Comparison of ENCODE assay signal across 9 cellular contexts in the genomic region with DNA sequence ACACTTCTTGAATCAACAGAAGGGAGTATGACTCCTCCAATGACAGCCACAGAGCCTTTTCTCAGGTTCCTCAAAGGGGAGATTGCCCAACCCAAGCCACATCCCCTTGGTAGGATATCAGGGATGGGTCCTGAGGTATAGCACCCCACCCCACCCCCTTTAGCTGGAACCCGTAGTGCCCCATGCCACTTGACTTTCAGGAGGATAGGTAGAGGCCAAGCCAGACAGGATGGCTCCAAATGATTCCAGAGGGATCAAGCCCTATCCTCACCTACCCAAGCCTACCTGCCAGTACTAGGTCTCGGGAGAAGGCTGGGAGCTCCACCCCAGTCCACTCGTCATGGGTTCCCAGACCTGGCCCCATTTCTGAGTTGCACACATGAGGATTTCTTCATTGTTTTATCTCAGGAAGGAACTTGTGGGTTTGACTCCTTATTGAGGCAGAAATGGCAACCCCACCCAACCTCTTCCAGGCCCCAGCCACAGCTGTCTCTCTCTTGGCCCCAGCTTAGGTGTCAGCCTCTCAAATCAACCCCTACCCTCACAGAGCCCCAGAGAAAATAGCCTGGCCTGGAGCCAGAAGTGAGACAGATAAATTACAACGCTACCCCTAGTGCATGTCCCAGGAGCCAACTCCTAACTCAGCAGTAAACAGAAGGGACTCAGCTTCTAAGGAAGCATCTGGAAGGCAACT. TPM values are rescaled to one million over a fixed set of nuclear protein-coding genes. Genes with fewer than 3 reads are reported as not detected.
DNase-seq lines count a peak whose midpoint lies in the region; ATAC-seq and TF ChIP-seq lines count a peak whose summit lies in the region.
"Had no signal": no experiment of that assay in that cellular context is flagged by ENCODE, and none has a peak within 500 bp of the region (broad histone marks: within the 10 kb centered on the region; RNA-seq: fewer than 3 reads in every experiment).

No MANE protein-coding gene starts in this region.

- H3K27ac ChIP-seq in left ventricle myocardium inferior (replicated peaks), result peak overlapping the region; percentile 97
- peak overlapping the region; percentile 28 to 95 (median 89) for H3K27ac ChIP-seq in transverse colon
- H3K27ac ChIP-seq: VCaP had no signal

- H3K27me3 ChIP-seq in left ventricle myocardium inferior (ENCODE audit: low read depth) (no peaks in the 10 kb centered on the region), transverse colon (no peaks in the 10 kb centered on the region)

- no peak for ATAC-seq in GM19463 (IDR thresholded peaks at IDR 0.05; ENCODE audit: unreplicated experiment)
- ATAC-seq in GM19328 (IDR thresholded peaks at IDR 0.05; ENCODE audit: unreplicated experiment), result no peak

- in situ Hi-C loops in transverse colon (cut with MboI; ENCODE audit: low pct_ligation_motif_present in 1 of 4, low pct_unique_long_range_greater_than_20kb in 1 of 4, low sequenced_read_pairs in 3 of 4), result loop anchor here in 2 of 4 donors (10.0 to 25.0 kb wide), 2 partner anchors 107 to 274 kb away; a partner anchor contains a TSS

- 50% methylated on average over 4 of the region's 4 CpGs; no CpG with 5 or more reads in 1 of the 2 donors for WGBS in transverse colon (ENCODE audit: low coverage in 1 of 2), 2 donors

- DNase-seq in activated naive CD4-positive, alpha-beta T cell treated with Interleukin-2 at 50 U/mL for 16 hours, result peak; percentile 21
- no peak for DNase-seq in activated naive CD4-positive, alpha-beta T cell treated with anti-CD3 and anti-CD28 coated beads, Interleukin-2, amount 50 U/mL, for 16 hours
- DNase-seq in activated T-cell treated with anti-CD3 and anti-CD28 coated beads, Interleukin-2, amount 50 U/mL, for 1 hour, result peak; percentile 57
- DNase-seq in left ventricle myocardium inferior (no peak), transverse colon (no peak), NCI-H1105 treated with DMSO at 0.1 percent for 48 hours (lab: John Stamatoyannopoulos, UW) (no peak)

- H3K4me3 ChIP-seq in left ventricle myocardium inferior (peak overlapping the region; percentile 98), transverse colon (no peak overlapping the region)

- no peak for TF ChIP-seq EP300 in transverse colon (IDR thresholded peaks at IDR 0.05; ENCODE audit: low read depth)

- TF ChIP-seq CTCF in left ventricle myocardium inferior (IDR thresholded peaks at IDR 0.05; ENCODE audit: borderline replicate concordance) (no peak), transverse colon (IDR thresholded peaks at IDR 0.05) (no peak)

- peaks cover 40% of the 10 kb centered on the region for H3K36me3 ChIP-seq in left ventricle myocardium inferior
- H3K36me3 ChIP-seq in transverse colon, result peaks cover 0 to 23% (median 6%) of the 10 kb centered on the region in 4 donors

- intact Hi-C loops in left ventricle myocardium inferior (cut with micrococcal nuclease), result loop anchor here (5.0 kb wide), 1 partner anchor 104 kb away; no protein-coding TSS in a partner anchor
- intact Hi-C loops in transverse colon (cut with DNase I; ENCODE audit: low total_unique reads), result loop anchor here (5.0 kb wide), 1 partner anchor 104 kb away; no protein-coding TSS in a partner anchor

- TF ChIP-seq POLR2A in transverse colon (IDR thresholded peaks at IDR 0.05), result no peak

- H3K4me1 ChIP-seq in left ventricle myocardium inferior, result peaks cover 80% of the 10 kb centered on the region
- H3K4me1 ChIP-seq in transverse colon, result peaks cover 29 to 61% (median 44%) of the 10 kb centered on the region in 4 donors

- H3K9me3 ChIP-seq in left ventricle myocardium inferior (replicated peaks), result no peaks in the 10 kb centered on the region
- H3K9me3 ChIP-seq in transverse colon, result no peaks in the 10 kb centered on the region

RNA-seq across cellular contexts. Expression of a gene that starts 3.6 kb away (rescaled TPM):
- 44.5 TPM for total RNA-seq in left ventricle myocardium inferior
- 100 to 1,000 TPM in 1 of 4 donors, 10 to 100 TPM in 3; 55.3 to 178 (median 75.6) TPM for total RNA-seq in transverse colon

RNA-seq across cellular contexts. Expression of a gene that starts 16.7 kb away (rescaled TPM):
- 9.0 TPM for total RNA-seq in left ventricle myocardium inferior
- 1 to 10 TPM; 3.4 to 5.9 (median 5.2) TPM for total RNA-seq in transverse colon

RNA-seq across cellular contexts. Expression of a gene that starts 17.1 kb away (rescaled TPM):
- total RNA-seq in left ventricle myocardium inferior (18.1 TPM), transverse colon (10 to 100 TPM; 15.4 to 25.7 (median 18.5) TPM)

RNA-seq across cellular contexts. Expression of a gene that starts 42.9 kb away (rescaled TPM):
- total RNA-seq in left ventricle myocardium inferior (0.71 TPM), transverse colon (1 to 10 TPM; 2.3 to 7.9 (median 4.0) TPM)

Comparison
In these comparisons a context has a peak if more than half of its experiments do, and no peak if none do; other contexts are left out.
1. DNase-seq: peak in activated naive CD4-positive, alpha-beta T cell treated with Interleukin-2 at 50 U/mL for 16 hours (single experiment) and activated T-cell treated with anti-CD3 and anti-CD28 coated beads, Interleukin-2, amount 50 U/mL, for 1 hour (single experiment); none in activated naive CD4-positive, alpha-beta T cell treated with anti-CD3 and anti-CD28 coated beads, Interleukin-2, amount 50 U/mL, for 16 hours (single experiment), left ventricle myocardium inferior (single experiment), transverse colon (single experiment) and NCI-H1105 treated with DMSO at 0.1 percent for 48 hours (single experiment).